Comparison of ENCODE assay signal across 8 cellular contexts in genomic region chr4:119300388-119301131, GRCh38.
DNase-seq lines count a peak whose midpoint lies in the region; ATAC-seq and TF ChIP-seq lines count a peak whose summit lies in the region.

No MANE protein-coding gene starts in this region.

- H3K9me3 ChIP-seq in muscle layer of colon (ENCODE audit: low read length), result no peaks in the 10 kb centered on the region

- H3K27ac ChIP-seq in C4-2B (peak overlapping the region; percentile 89), muscle layer of colon (ENCODE audit: low read depth, low read length) (peak overlapping the region; percentile 94)

- DNase-seq in HS-5 (ENCODE audit: low read depth) (peak; percentile 86), epithelial cell of esophagus (ENCODE audit: low read depth) (peak; percentile 98), NCI-H82 treated with DMSO at 0.1 percent for 48 hours (lab: John Stamatoyannopoulos, UW; ENCODE audit: unreplicated experiment) (no peak)
- peak; percentile 95 for DNase-seq in activated CD8-positive, alpha-beta memory T cell treated with anti-CD3 and anti-CD28 coated beads for 24 hours
- DNase-seq in stimulated activated CD8-positive, alpha-beta memory T cell treated with anti-CD3 and anti-CD28 coated beads, Interleukin-7, amount 100 ng/mL, for 4 hours (ENCODE audit: low read depth in 2 of 2), result peak; percentile 85 to 89

- H3K9ac ChIP-seq in muscle layer of colon (ENCODE audit: low read length), result peak overlapping the region; percentile 85

- H3K4me3 ChIP-seq in epithelial cell of esophagus (ENCODE audit: low read length), result peak overlapping the region; percentile 97
- H3K4me3 ChIP-seq in muscle layer of colon (ENCODE audit: low read depth in 1 of 2, low read length in 2 of 2), result peak overlapping the region; percentile 63 to 99

- TF ChIP-seq CTCF in C4-2B (conservative IDR thresholded peaks at IDR 0.05), result no peak
- TF ChIP-seq CTCF in epithelial cell of esophagus (IDR thresholded peaks at IDR 0.05; ENCODE audit: insufficient read depth, low read depth, low read length, missing control alignments), result no peak

- H3K36me3 ChIP-seq in muscle layer of colon (ENCODE audit: insufficient read depth, low read length), result peaks cover 17% of the 10 kb centered on the region

- H3K27me3 ChIP-seq in muscle layer of colon (ENCODE audit: control insufficient read depth in 1 of 2, insufficient read depth in 2 of 2, low read length in 2 of 2), result no peaks in the 10 kb centered on the region

- ATAC-seq in GM19468 (IDR thresholded peaks at IDR 0.05; ENCODE audit: extremely low read depth, unreplicated experiment), result peak; percentile 100

- peaks cover 15% of the 10 kb centered on the region for H3K4me1 ChIP-seq in muscle layer of colon (ENCODE audit: insufficient read depth, low read length)
